ENCODE assay signal across 1 cellular context in the genomic region with DNA sequence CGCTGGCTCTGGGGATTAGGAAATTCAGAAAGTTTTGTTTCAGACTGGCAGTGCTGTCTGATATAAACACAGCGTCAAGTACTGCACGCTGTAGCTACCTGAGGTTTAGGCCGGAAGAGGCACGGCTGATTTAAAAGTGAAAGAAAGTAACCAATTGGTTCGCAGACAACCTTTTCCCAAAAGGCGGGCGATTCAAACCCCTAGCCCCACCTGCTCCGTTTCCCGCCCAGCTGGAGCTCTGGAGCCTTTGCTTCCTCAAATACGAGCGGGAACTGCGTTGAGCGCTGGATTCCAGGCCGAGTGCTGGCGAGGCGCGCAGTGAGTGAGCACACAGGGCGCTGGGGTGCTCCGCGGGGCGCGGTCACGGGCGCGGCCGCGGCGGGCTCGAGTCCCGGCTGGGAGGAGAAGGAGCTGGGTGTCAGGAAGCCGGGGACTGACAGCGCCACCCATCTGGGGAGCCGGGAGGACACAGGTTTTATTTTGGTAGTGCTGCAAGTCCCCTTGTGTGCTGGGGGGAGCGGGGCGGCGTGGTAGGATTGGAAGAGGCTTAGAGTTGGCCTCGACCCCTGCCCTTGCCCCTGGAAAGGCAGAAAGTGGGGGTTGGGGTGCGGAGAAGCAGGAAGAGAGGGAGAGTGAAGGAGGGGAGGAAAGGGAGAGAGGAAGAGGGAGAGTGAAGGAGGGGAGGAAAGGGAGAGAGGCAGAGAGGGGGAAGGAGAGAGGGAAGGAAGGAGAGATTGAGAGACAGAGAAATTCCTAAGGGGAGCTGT.
TF ChIP-seq lines count a peak whose summit lies in the region.

No MANE protein-coding gene starts in this region.

TF ChIP-seq in K562, 482 proteins besides CTCF, POLR2A, EP300 and RAD21 (continued from another document and continues in another):
- TF ChIP-seq GTF2E2 (tag; IDR thresholded peaks at IDR 0.05): 0 out of 2 replicates have a peak, but pooled peaks have one; percentile 44
- peak; percentile 94 for TF ChIP-seq RNF2 (IDR thresholded peaks at IDR 0.05)
- TF ChIP-seq NR1H2 (CRISPR knock-in tag; IDR thresholded peaks at IDR 0.05): peak; percentile 87; the same call in 1 of the 2 replicates
- TF ChIP-seq NFE2L1 (tag; IDR thresholded peaks at IDR 0.05; ENCODE audit: borderline replicate concordance, low read depth): no peak
- TF ChIP-seq NEUROD1 (IDR thresholded peaks at IDR 0.05; ENCODE audit: borderline replicate concordance, low read depth, low read length, partially characterized antibody): peak; percentile 43
- TF ChIP-seq POLR2H (tag; IDR thresholded peaks at IDR 0.05; ENCODE audit: low read depth): peak; percentile 73
- no peak for TF ChIP-seq ZNF699 (CRISPR knock-in tag; IDR thresholded peaks at IDR 0.05; ENCODE audit: insufficient replicate concordance)
- no peak for TF ChIP-seq ZNF133 (CRISPR knock-in tag; IDR thresholded peaks at IDR 0.05)
- TF ChIP-seq ZNF253 (CRISPR knock-in tag; conservative IDR thresholded peaks at IDR 0.05): no peak
- TF ChIP-seq GABPA (tag; conservative IDR thresholded peaks at IDR 0.05; ENCODE audit: low read depth): peak; percentile 80
- TF ChIP-seq, protein P1, sequence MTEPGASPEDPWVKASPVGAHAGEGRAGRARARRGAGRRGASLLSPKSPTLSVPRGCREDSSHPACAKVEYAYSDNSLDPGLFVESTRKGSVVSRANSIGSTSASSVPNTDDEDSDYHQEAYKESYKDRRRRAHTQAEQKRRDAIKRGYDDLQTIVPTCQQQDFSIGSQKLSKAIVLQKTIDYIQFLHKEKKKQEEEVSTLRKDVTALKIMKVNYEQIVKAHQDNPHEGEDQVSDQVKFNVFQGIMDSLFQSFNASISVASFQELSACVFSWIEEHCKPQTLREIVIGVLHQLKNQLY (CRISPR knock-in tag; conservative IDR thresholded peaks at IDR 0.05): peak in 1 of 2 experiments; percentile 97; a peak in 2 of 4 replicates
- no peak for TF ChIP-seq ZC3H4 (CRISPR knock-in tag; IDR thresholded peaks at IDR 0.05; ENCODE audit: borderline replicate concordance)
- TF ChIP-seq RBM17 (IDR thresholded peaks at IDR 0.05; ENCODE audit: borderline replicate concordance, low read depth, low read length): no peak
- no peak for TF ChIP-seq ILF3 (IDR thresholded peaks at IDR 0.05; ENCODE audit: borderline replicate concordance)
- TF ChIP-seq POLR2AphosphoS2 (IDR thresholded peaks at IDR 0.05; ENCODE audit: low read length): no peak
- no peak for TF ChIP-seq POLR2AphosphoS5 (IDR thresholded peaks at IDR 0.05; ENCODE audit: control insufficient read depth, insufficient read depth, low read depth, low read length)
- TF ChIP-seq IRF2 (CRISPR knock-in tag; IDR thresholded peaks at IDR 0.05): peak; percentile 94
- peak; percentile 88 for TF ChIP-seq CBFB (CRISPR knock-in tag; IDR thresholded peaks at IDR 0.05)
- TF ChIP-seq ETV1 (tag; conservative IDR thresholded peaks at IDR 0.05; ENCODE audit: low read depth): peak; percentile 56; the same call in 1 of the 2 replicates
- TF ChIP-seq, protein P2, sequence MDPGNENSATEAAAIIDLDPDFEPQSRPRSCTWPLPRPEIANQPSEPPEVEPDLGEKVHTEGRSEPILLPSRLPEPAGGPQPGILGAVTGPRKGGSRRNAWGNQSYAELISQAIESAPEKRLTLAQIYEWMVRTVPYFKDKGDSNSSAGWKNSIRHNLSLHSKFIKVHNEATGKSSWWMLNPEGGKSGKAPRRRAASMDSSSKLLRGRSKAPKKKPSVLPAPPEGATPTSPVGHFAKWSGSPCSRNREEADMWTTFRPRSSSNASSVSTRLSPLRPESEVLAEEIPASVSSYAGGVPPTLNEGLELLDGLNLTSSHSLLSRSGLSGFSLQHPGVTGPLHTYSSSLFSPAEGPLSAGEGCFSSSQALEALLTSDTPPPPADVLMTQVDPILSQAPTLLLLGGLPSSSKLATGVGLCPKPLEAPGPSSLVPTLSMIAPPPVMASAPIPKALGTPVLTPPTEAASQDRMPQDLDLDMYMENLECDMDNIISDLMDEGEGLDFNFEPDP (CRISPR knock-in tag; IDR thresholded peaks at IDR 0.05): no peak
- TF ChIP-seq HEY1 (CRISPR knock-in tag; IDR thresholded peaks at IDR 0.05; ENCODE audit: borderline replicate concordance): no peak
- TF ChIP-seq, protein P3, sequence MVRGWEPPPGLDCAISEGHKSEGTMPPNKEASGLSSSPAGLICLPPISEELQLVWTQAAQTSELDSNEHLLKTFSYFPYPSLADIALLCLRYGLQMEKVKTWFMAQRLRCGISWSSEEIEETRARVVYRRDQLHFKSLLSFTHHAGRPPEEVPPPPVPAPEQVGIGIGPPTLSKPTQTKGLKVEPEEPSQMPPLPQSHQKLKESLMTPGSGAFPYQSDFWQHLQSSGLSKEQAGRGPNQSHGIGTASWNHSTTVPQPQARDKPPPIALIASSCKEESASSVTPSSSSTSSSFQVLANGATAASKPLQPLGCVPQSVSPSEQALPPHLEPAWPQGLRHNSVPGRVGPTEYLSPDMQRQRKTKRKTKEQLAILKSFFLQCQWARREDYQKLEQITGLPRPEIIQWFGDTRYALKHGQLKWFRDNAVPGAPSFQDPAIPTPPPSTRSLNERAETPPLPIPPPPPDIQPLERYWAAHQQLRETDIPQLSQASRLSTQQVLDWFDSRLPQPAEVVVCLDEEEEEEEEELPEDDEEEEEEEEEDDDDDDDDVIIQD (CRISPR knock-in tag; IDR thresholded peaks at IDR 0.05): no peak
- peak; percentile 24; the same call in 1 of the 2 replicates for TF ChIP-seq DMBX1 (CRISPR knock-in tag; IDR thresholded peaks at IDR 0.05; ENCODE audit: borderline replicate concordance)
- no peak for TF ChIP-seq KLF10 (CRISPR knock-in tag; IDR thresholded peaks at IDR 0.05)
- TF ChIP-seq NR2C1 (IDR thresholded peaks at IDR 0.05): no peak
- peak; percentile 62 for TF ChIP-seq NR2C1 (tag; IDR thresholded peaks at IDR 0.05)
- TF ChIP-seq ZNF583 (CRISPR knock-in tag; IDR thresholded peaks at IDR 0.05): 0 out of 2 replicates have a peak, but pooled peaks have one; percentile 12
- no peak for TF ChIP-seq CBX8 (IDR thresholded peaks at IDR 0.05; ENCODE audit: borderline replicate concordance, extremely low read depth, low read depth, low read length, poor library complexity, severe bottlenecking)
- peak; percentile 90 for TF ChIP-seq GABPB1 (CRISPR knock-in tag; IDR thresholded peaks at IDR 0.05)
- TF ChIP-seq ZNF239 (CRISPR knock-in tag; IDR thresholded peaks at IDR 0.05): no peak
- TF ChIP-seq, protein P4, sequence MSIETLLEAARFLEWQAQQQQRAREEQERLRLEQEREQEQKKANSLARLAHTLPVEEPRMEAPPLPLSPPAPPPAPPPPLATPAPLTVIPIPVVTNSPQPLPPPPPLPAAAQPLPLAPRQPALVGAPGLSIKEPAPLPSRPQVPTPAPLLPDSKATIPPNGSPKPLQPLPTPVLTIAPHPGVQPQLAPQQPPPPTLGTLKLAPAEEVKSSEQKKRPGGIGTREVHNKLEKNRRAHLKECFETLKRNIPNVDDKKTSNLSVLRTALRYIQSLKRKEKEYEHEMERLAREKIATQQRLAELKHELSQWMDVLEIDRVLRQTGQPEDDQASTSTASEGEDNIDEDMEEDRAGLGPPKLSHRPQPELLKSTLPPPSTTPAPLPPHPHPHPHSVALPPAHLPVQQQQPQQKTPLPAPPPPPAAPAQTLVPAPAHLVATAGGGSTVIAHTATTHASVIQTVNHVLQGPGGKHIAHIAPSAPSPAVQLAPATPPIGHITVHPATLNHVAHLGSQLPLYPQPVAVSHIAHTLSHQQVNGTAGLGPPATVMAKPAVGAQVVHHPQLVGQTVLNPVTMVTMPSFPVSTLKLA (conservative IDR thresholded peaks at IDR 0.05): peak; percentile 76 to 88
- peak; percentile 89 for TF ChIP-seq ZFX (CRISPR knock-in tag; IDR thresholded peaks at IDR 0.05)
- TF ChIP-seq, protein P5, sequence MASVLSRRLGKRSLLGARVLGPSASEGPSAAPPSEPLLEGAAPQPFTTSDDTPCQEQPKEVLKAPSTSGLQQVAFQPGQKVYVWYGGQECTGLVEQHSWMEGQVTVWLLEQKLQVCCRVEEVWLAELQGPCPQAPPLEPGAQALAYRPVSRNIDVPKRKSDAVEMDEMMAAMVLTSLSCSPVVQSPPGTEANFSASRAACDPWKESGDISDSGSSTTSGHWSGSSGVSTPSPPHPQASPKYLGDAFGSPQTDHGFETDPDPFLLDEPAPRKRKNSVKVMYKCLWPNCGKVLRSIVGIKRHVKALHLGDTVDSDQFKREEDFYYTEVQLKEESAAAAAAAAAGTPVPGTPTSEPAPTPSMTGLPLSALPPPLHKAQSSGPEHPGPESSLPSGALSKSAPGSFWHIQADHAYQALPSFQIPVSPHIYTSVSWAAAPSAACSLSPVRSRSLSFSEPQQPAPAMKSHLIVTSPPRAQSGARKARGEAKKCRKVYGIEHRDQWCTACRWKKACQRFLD (CRISPR knock-in tag; IDR thresholded peaks at IDR 0.05): peak; percentile 91
- TF ChIP-seq GATAD2A (IDR thresholded peaks at IDR 0.05): 0 out of 2 replicates have a peak, but pooled peaks have one; percentile 17
- TF ChIP-seq, protein P6, sequence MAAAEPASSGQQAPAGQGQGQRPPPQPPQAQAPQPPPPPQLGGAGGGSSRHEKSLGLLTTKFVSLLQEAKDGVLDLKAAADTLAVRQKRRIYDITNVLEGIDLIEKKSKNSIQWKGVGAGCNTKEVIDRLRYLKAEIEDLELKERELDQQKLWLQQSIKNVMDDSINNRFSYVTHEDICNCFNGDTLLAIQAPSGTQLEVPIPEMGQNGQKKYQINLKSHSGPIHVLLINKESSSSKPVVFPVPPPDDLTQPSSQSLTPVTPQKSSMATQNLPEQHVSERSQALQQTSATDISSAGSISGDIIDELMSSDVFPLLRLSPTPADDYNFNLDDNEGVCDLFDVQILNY (CRISPR knock-in tag; IDR thresholded peaks at IDR 0.05): peak; percentile 100
- TF ChIP-seq GTF2F1 (IDR thresholded peaks at IDR 0.05; ENCODE audit: low read depth, low read length): 0 out of 2 replicates have a peak, but pooled peaks have one; percentile 66
- TF ChIP-seq RB1 (IDR thresholded peaks at IDR 0.05; ENCODE audit: low read depth): peak; percentile 99
- no peak for TF ChIP-seq SIN3B (IDR thresholded peaks at IDR 0.05; ENCODE audit: low read depth)
- TF ChIP-seq PTRF (tag; IDR thresholded peaks at IDR 0.05): no peak
- TF ChIP-seq PHF8 (IDR thresholded peaks at IDR 0.05; ENCODE audit: borderline replicate concordance, low read length): peak; percentile 25; the same call in 1 of the 2 replicates
- peak; percentile 95 for TF ChIP-seq ZNF431 (CRISPR knock-in tag; IDR thresholded peaks at IDR 0.05)
- TF ChIP-seq, protein P7, sequence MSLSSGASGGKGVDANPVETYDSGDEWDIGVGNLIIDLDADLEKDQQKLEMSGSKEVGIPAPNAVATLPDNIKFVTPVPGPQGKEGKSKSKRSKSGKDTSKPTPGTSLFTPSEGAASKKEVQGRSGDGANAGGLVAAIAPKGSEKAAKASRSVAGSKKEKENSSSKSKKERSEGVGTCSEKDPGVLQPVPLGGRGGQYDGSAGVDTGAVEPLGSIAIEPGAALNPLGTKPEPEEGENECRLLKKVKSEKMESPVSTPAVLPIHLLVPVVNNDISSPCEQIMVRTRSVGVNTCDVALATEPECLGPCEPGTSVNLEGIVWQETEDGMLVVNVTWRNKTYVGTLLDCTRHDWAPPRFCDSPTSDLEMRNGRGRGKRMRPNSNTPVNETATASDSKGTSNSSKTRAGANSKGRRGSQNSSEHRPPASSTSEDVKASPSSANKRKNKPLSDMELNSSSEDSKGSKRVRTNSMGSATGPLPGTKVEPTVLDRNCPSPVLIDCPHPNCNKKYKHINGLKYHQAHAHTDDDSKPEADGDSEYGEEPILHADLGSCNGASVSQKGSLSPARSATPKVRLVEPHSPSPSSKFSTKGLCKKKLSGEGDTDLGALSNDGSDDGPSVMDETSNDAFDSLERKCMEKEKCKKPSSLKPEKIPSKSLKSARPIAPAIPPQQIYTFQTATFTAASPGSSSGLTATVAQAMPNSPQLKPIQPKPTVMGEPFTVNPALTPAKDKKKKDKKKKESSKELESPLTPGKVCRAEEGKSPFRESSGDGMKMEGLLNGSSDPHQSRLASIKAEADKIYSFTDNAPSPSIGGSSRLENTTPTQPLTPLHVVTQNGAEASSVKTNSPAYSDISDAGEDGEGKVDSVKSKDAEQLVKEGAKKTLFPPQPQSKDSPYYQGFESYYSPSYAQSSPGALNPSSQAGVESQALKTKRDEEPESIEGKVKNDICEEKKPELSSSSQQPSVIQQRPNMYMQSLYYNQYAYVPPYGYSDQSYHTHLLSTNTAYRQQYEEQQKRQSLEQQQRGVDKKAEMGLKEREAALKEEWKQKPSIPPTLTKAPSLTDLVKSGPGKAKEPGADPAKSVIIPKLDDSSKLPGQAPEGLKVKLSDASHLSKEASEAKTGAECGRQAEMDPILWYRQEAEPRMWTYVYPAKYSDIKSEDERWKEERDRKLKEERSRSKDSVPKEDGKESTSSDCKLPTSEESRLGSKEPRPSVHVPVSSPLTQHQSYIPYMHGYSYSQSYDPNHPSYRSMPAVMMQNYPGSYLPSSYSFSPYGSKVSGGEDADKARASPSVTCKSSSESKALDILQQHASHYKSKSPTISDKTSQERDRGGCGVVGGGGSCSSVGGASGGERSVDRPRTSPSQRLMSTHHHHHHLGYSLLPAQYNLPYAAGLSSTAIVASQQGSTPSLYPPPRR (CRISPR knock-in tag; IDR thresholded peaks at IDR 0.05; ENCODE audit: borderline replicate concordance): peak; percentile 92
- peak in 1 of 2 experiments; percentile 92; a peak in 2 of 4 replicates for TF ChIP-seq FOXA3 (CRISPR knock-in tag; conservative IDR thresholded peaks at IDR 0.05 in 1 of 2, IDR thresholded peaks at IDR 0.05 in 1 of 2)
- no peak for TF ChIP-seq TBL1XR1 (IDR thresholded peaks at IDR 0.05; ENCODE audit: low read length in 2 of 2)
- TF ChIP-seq EZH2 (IDR thresholded peaks at IDR 0.05; ENCODE audit: borderline replicate concordance, low read depth, low read length): no peak
- TF ChIP-seq, protein P8, sequence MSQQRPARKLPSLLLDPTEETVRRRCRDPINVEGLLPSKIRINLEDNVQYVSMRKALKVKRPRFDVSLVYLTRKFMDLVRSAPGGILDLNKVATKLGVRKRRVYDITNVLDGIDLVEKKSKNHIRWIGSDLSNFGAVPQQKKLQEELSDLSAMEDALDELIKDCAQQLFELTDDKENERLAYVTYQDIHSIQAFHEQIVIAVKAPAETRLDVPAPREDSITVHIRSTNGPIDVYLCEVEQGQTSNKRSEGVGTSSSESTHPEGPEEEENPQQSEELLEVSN (IDR thresholded peaks at IDR 0.05; ENCODE audit: borderline replicate concordance in 1 of 2, extremely low read depth in 1 of 2, insufficient read depth in 1 of 2, insufficient read length in 1 of 2, low read depth in 1 of 2, low read length in 1 of 2, poor library complexity in 1 of 2, severe bottlenecking in 1 of 2): peak; percentile 99 to 100
- peak; percentile 54 for TF ChIP-seq SUPT5H (IDR thresholded peaks at IDR 0.05)
- no peak for TF ChIP-seq NFIC (IDR thresholded peaks at IDR 0.05)
- no peak for TF ChIP-seq PHB (CRISPR knock-in tag; IDR thresholded peaks at IDR 0.05)
- TF ChIP-seq CEBPG (CRISPR knock-in tag; IDR thresholded peaks at IDR 0.05): peak; percentile 31; the same call in 1 of the 2 replicates
- no peak for TF ChIP-seq CEBPG (tag; conservative IDR thresholded peaks at IDR 0.05 in 1 of 2, IDR thresholded peaks at IDR 0.05 in 1 of 2)
- peak; percentile 76 for TF ChIP-seq SMAD4 (CRISPR knock-in tag; conservative IDR thresholded peaks at IDR 0.05)
- TF ChIP-seq ARID1B (IDR thresholded peaks at IDR 0.05): no peak
- peak; percentile 50; the same call in 1 of the 2 replicates for TF ChIP-seq SMARCE1 (IDR thresholded peaks at IDR 0.05)
